1 cellular context compared by ENCODE assay signal in the genomic region with DNA sequence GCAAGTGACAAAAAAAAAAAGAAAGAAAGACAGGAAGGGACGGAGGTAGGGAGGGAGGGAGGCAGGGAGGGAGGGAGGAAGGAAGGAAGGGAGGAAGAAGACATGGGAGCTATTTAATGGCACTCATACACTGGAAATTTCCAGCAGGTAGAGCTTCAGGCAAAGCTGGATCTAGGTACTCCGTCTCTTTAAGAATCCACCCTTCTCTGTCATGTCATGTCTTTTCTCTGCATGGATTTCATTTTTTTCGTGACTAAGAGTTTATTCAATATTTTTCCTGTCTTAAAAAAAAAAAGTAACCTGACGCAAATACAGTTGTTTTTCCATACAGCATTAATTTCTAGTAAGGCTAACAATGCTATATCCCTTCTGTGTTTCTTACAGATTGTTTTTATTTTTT.
TF ChIP-seq lines count a peak whose summit lies in the region.

No MANE protein-coding gene starts in this region.

TF ChIP-seq in HepG2, 621 proteins besides CTCF, POLR2A, EP300 and RAD21:
- TF ChIP-seq ZNF543 (CRISPR knock-in tag; IDR thresholded peaks at IDR 0.05) (no peak), PCBP2 (optimal IDR thresholded peaks at IDR 0.05; ENCODE audit: low read depth, low read length, poor library complexity, severe bottlenecking) (peak; percentile 15), HNRNPK (IDR thresholded peaks at IDR 0.05; ENCODE audit: low read depth, low read length, poor library complexity, severe bottlenecking) (peak; percentile 78)
